1 cellular context compared by ENCODE assay signal in the genomic region with DNA sequence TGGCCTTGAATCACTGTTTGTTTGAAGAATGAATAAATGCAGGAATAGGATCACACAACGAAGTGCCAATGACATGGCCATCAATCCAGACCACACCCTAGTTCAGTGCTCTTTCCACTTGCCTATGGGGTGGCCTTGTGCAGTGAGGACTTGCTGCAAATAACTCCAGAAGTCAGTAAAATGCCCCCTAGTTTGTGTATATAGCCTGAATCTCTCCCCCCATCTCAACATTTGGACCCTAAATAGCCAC.
TF ChIP-seq lines count a peak whose summit lies in the region.

No MANE protein-coding gene starts in this region.

TF ChIP-seq in HepG2, 621 proteins besides CTCF, POLR2A, EP300 and RAD21 (continued from another document and continues in another):
- TF ChIP-seq, protein P1, sequence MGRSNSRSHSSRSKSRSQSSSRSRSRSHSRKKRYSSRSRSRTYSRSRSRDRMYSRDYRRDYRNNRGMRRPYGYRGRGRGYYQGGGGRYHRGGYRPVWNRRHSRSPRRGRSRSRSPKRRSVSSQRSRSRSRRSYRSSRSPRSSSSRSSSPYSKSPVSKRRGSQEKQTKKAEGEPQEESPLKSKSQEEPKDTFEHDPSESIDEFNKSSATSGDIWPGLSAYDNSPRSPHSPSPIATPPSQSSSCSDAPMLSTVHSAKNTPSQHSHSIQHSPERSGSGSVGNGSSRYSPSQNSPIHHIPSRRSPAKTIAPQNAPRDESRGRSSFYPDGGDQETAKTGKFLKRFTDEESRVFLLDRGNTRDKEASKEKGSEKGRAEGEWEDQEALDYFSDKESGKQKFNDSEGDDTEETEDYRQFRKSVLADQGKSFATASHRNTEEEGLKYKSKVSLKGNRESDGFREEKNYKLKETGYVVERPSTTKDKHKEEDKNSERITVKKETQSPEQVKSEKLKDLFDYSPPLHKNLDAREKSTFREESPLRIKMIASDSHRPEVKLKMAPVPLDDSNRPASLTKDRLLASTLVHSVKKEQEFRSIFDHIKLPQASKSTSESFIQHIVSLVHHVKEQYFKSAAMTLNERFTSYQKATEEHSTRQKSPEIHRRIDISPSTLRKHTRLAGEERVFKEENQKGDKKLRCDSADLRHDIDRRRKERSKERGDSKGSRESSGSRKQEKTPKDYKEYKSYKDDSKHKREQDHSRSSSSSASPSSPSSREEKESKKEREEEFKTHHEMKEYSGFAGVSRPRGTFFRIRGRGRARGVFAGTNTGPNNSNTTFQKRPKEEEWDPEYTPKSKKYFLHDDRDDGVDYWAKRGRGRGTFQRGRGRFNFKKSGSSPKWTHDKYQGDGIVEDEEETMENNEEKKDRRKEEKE (IDR thresholded peaks at IDR 0.05), result no peak
- TF ChIP-seq ZNF644 (CRISPR knock-in tag; IDR thresholded peaks at IDR 0.05; ENCODE audit: low read depth), result no peak
- TF ChIP-seq ZNF572 (CRISPR knock-in tag; IDR thresholded peaks at IDR 0.05), result no peak
- TF ChIP-seq KMT2B (CRISPR knock-in tag; IDR thresholded peaks at IDR 0.05), result no peak
- no peak for TF ChIP-seq U2AF2 (IDR thresholded peaks at IDR 0.05; ENCODE audit: low read depth, low read length)
- no peak for TF ChIP-seq ZNF646 (CRISPR knock-in tag; IDR thresholded peaks at IDR 0.05)
- no peak for TF ChIP-seq ATF7 (IDR thresholded peaks at IDR 0.05)
- 0 out of 2 replicates have a peak, but pooled peaks have one; percentile 44 for TF ChIP-seq ATF7 (CRISPR knock-in tag; IDR thresholded peaks at IDR 0.05)
- TF ChIP-seq ZNF34 (CRISPR knock-in tag; IDR thresholded peaks at IDR 0.05; ENCODE audit: borderline replicate concordance), result 0 out of 2 replicates have a peak, but pooled peaks have one; percentile 86
- TF ChIP-seq ZNF775 (CRISPR knock-in tag; IDR thresholded peaks at IDR 0.05; ENCODE audit: borderline replicate concordance), result peak; percentile 25; the same call in 1 of the 2 replicates
- no peak for TF ChIP-seq KIAA2018 (CRISPR knock-in tag; IDR thresholded peaks at IDR 0.05; ENCODE audit: borderline replicate concordance)
- no peak for TF ChIP-seq HMGXB4 (CRISPR knock-in tag; IDR thresholded peaks at IDR 0.05; ENCODE audit: borderline replicate concordance in 1 of 2, low read depth in 1 of 2)
- TF ChIP-seq ESRRA (CRISPR knock-in tag; IDR thresholded peaks at IDR 0.05; ENCODE audit: low read depth), result no peak
- no peak for TF ChIP-seq ZNF180 (CRISPR knock-in tag; IDR thresholded peaks at IDR 0.05; ENCODE audit: borderline replicate concordance, low read depth)
- TF ChIP-seq ZNF362 (CRISPR knock-in tag; IDR thresholded peaks at IDR 0.05; ENCODE audit: borderline replicate concordance), result no peak
- no peak for TF ChIP-seq NFRKB (IDR thresholded peaks at IDR 0.05)
- TF ChIP-seq PHB2 (IDR thresholded peaks at IDR 0.05; ENCODE audit: partially characterized antibody), result no peak
- no peak for TF ChIP-seq TEAD2 (CRISPR knock-in tag; IDR thresholded peaks at IDR 0.05)
- TF ChIP-seq ZBTB38 (CRISPR knock-in tag; IDR thresholded peaks at IDR 0.05), result no peak
- TF ChIP-seq PHF21A (CRISPR knock-in tag; IDR thresholded peaks at IDR 0.05), result no peak
- no peak for TF ChIP-seq AHR (CRISPR knock-in tag; IDR thresholded peaks at IDR 0.05)
- TF ChIP-seq ZNF577 (CRISPR knock-in tag; IDR thresholded peaks at IDR 0.05; ENCODE audit: borderline replicate concordance, low read depth), result no peak
- no peak for TF ChIP-seq KLF16 (CRISPR knock-in tag; IDR thresholded peaks at IDR 0.05)
- TF ChIP-seq, protein P2, sequence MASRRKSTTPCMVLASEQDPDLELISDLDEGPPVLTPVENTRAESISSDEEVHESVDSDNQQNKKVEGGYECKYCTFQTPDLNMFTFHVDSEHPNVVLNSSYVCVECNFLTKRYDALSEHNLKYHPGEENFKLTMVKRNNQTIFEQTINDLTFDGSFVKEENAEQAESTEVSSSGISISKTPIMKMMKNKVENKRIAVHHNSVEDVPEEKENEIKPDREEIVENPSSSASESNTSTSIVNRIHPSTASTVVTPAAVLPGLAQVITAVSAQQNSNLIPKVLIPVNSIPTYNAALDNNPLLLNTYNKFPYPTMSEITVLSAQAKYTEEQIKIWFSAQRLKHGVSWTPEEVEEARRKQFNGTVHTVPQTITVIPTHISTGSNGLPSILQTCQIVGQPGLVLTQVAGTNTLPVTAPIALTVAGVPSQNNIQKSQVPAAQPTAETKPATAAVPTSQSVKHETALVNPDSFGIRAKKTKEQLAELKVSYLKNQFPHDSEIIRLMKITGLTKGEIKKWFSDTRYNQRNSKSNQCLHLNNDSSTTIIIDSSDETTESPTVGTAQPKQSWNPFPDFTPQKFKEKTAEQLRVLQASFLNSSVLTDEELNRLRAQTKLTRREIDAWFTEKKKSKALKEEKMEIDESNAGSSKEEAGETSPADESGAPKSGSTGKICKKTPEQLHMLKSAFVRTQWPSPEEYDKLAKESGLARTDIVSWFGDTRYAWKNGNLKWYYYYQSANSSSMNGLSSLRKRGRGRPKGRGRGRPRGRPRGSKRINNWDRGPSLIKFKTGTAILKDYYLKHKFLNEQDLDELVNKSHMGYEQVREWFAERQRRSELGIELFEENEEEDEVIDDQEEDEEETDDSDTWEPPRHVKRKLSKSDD (CRISPR knock-in tag; IDR thresholded peaks at IDR 0.05; ENCODE audit: low read depth), result no peak
- no peak for TF ChIP-seq TAF1 (CRISPR knock-in tag; IDR thresholded peaks at IDR 0.05)
- TF ChIP-seq, protein P3, sequence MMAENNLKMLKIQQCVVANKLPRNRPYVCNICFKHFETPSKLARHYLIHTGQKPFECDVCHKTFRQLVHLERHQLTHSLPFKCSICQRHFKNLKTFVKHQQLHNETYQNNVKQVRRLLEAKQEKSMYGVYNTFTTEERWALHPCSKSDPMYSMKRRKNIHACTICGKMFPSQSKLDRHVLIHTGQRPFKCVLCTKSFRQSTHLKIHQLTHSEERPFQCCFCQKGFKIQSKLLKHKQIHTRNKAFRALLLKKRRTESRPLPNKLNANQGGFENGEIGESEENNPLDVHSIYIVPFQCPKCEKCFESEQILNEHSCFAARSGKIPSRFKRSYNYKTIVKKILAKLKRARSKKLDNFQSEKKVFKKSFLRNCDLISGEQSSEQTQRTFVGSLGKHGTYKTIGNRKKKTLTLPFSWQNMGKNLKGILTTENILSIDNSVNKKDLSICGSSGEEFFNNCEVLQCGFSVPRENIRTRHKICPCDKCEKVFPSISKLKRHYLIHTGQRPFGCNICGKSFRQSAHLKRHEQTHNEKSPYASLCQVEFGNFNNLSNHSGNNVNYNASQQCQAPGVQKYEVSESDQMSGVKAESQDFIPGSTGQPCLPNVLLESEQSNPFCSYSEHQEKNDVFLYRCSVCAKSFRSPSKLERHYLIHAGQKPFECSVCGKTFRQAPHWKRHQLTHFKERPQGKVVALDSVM (CRISPR knock-in tag; IDR thresholded peaks at IDR 0.05), result no peak
- TF ChIP-seq CC2D1A (CRISPR knock-in tag; IDR thresholded peaks at IDR 0.05), result no peak
